In the genomic region with DNA sequence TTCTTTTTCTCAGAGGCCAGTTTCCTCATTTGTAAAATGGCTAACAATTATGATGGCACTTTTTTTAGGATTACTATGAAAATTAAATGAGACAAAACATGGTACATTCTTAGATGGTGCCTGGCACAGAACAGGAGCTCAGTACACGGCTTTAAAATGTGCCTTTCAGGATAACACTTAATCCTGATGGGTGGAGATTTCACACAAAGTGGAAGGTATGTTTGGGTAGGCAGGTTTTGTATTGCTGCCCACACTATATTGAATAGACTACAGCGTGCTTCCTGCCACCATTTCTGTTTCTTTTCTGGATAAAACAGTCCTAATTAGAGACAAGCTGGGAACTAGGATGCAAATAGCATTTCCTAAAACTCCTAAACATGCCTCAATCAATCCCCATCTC, we compare ENCODE assay signal across 1 cellular context.
TF ChIP-seq lines count a peak whose summit lies in the region.

No MANE protein-coding gene starts in this region.

TF ChIP-seq in GM23338, 12 proteins besides CTCF, POLR2A, EP300 and RAD21 (continued from another document):
- TF ChIP-seq ZNF462 (CRISPR knock-in tag; IDR thresholded peaks at IDR 0.05): no peak
- no peak for TF ChIP-seq STAT1 (IDR thresholded peaks at IDR 0.05; ENCODE audit: unreplicated experiment)
- no peak for TF ChIP-seq ZNF114 (CRISPR knock-in tag; IDR thresholded peaks at IDR 0.05)
- no peak for TF ChIP-seq JUNB (IDR thresholded peaks at IDR 0.05; ENCODE audit: unreplicated experiment)
- no peak for TF ChIP-seq NANOG (IDR thresholded peaks at IDR 0.05; ENCODE audit: borderline replicate concordance)
- no peak for TF ChIP-seq POLR2AphosphoS5 (IDR thresholded peaks at IDR 0.05; ENCODE audit: low read depth)
- TF ChIP-seq, protein P1, sequence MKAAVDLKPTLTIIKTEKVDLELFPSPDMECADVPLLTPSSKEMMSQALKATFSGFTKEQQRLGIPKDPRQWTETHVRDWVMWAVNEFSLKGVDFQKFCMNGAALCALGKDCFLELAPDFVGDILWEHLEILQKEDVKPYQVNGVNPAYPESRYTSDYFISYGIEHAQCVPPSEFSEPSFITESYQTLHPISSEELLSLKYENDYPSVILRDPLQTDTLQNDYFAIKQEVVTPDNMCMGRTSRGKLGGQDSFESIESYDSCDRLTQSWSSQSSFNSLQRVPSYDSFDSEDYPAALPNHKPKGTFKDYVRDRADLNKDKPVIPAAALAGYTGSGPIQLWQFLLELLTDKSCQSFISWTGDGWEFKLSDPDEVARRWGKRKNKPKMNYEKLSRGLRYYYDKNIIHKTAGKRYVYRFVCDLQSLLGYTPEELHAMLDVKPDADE (IDR thresholded peaks at IDR 0.05): no peak
- TF ChIP-seq CREB1 (CRISPR knock-in tag; IDR thresholded peaks at IDR 0.05; ENCODE audit: low read depth): no peak
